In the genomic region with DNA sequence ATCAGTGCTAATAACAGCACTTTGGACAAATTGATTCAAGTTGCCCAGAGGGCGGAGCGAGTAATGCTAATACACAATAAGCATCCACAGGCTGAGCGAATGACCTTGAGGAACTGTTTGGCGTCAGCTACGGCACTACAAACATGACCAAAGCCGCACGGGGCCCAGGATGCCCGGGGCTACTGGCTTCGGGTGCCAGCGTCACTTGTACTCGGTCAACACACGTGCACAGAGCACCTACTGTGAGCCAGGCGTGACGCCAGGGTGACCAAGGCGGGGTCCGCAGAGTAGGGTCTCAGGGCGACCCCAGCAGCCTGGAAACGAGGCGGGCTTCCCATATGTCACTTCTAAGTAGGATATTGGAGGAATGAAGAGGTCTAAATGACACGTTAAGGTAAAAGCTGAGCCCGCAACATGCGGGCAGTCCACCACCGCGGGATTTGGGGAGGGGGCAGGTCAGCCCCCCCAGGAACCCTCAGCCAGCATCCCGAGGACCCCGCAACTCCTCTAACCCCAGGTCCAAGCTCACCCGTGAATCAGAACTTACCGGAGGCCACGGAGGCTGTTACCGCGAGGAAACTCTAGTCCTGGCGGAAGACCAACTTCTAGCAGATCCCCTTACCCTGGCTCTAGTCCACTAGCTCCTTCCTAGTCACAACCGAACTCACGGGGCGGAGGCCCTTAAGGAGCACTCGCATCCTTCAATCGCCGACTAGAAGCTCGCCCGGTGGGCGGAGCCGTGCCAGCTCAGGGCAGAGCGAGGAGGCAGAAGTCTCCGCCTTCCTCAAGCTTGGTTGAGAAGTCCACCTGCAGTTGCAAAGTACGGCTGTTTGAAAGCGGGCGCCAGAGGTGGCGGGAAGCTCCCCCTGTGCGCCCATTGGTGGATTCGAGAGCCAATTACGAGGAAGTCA, we compare ENCODE assay signal across 1 cellular context.
A peak's percentile ranks its signal among the peaks of the same experiment; 100 is the strongest.
TF ChIP-seq lines count a peak whose summit lies in the region.

A gene with protein sequence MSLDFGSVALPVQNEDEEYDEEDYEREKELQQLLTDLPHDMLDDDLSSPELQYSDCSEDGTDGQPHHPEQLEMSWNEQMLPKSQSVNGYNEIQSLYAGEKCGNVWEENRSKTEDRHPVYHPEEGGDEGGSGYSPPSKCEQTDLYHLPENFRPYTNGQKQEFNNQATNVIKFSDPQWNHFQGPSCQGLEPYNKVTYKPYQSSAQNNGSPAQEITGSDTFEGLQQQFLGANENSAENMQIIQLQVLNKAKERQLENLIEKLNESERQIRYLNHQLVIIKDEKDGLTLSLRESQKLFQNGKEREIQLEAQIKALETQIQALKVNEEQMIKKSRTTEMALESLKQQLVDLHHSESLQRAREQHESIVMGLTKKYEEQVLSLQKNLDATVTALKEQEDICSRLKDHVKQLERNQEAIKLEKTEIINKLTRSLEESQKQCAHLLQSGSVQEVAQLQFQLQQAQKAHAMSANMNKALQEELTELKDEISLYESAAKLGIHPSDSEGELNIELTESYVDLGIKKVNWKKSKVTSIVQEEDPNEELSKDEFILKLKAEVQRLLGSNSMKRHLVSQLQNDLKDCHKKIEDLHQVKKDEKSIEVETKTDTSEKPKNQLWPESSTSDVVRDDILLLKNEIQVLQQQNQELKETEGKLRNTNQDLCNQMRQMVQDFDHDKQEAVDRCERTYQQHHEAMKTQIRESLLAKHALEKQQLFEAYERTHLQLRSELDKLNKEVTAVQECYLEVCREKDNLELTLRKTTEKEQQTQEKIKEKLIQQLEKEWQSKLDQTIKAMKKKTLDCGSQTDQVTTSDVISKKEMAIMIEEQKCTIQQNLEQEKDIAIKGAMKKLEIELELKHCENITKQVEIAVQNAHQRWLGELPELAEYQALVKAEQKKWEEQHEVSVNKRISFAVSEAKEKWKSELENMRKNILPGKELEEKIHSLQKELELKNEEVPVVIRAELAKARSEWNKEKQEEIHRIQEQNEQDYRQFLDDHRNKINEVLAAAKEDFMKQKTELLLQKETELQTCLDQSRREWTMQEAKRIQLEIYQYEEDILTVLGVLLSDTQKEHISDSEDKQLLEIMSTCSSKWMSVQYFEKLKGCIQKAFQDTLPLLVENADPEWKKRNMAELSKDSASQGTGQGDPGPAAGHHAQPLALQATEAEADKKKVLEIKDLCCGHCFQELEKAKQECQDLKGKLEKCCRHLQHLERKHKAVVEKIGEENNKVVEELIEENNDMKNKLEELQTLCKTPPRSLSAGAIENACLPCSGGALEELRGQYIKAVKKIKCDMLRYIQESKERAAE (N-terminal part only) (minus strand): TSS at position 656 of the 911 bp plus-strand sequence. CDS start 5,420 bp downstream, outside the sequence.

TF ChIP-seq in HepG2, 621 proteins besides CTCF, POLR2A, EP300 and RAD21 (continued from another document and continues in another):
- TF ChIP-seq, protein P1, sequence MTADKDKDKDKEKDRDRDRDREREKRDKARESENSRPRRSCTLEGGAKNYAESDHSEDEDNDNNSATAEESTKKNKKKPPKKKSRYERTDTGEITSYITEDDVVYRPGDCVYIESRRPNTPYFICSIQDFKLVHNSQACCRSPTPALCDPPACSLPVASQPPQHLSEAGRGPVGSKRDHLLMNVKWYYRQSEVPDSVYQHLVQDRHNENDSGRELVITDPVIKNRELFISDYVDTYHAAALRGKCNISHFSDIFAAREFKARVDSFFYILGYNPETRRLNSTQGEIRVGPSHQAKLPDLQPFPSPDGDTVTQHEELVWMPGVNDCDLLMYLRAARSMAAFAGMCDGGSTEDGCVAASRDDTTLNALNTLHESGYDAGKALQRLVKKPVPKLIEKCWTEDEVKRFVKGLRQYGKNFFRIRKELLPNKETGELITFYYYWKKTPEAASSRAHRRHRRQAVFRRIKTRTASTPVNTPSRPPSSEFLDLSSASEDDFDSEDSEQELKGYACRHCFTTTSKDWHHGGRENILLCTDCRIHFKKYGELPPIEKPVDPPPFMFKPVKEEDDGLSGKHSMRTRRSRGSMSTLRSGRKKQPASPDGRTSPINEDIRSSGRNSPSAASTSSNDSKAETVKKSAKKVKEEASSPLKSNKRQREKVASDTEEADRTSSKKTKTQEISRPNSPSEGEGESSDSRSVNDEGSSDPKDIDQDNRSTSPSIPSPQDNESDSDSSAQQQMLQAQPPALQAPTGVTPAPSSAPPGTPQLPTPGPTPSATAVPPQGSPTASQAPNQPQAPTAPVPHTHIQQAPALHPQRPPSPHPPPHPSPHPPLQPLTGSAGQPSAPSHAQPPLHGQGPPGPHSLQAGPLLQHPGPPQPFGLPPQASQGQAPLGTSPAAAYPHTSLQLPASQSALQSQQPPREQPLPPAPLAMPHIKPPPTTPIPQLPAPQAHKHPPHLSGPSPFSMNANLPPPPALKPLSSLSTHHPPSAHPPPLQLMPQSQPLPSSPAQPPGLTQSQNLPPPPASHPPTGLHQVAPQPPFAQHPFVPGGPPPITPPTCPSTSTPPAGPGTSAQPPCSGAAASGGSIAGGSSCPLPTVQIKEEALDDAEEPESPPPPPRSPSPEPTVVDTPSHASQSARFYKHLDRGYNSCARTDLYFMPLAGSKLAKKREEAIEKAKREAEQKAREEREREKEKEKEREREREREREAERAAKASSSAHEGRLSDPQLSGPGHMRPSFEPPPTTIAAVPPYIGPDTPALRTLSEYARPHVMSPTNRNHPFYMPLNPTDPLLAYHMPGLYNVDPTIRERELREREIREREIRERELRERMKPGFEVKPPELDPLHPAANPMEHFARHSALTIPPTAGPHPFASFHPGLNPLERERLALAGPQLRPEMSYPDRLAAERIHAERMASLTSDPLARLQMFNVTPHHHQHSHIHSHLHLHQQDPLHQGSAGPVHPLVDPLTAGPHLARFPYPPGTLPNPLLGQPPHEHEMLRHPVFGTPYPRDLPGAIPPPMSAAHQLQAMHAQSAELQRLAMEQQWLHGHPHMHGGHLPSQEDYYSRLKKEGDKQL (CRISPR knock-in tag; IDR thresholded peaks at IDR 0.05; ENCODE audit: low read depth) = no peak
- TF ChIP-seq, protein P2, sequence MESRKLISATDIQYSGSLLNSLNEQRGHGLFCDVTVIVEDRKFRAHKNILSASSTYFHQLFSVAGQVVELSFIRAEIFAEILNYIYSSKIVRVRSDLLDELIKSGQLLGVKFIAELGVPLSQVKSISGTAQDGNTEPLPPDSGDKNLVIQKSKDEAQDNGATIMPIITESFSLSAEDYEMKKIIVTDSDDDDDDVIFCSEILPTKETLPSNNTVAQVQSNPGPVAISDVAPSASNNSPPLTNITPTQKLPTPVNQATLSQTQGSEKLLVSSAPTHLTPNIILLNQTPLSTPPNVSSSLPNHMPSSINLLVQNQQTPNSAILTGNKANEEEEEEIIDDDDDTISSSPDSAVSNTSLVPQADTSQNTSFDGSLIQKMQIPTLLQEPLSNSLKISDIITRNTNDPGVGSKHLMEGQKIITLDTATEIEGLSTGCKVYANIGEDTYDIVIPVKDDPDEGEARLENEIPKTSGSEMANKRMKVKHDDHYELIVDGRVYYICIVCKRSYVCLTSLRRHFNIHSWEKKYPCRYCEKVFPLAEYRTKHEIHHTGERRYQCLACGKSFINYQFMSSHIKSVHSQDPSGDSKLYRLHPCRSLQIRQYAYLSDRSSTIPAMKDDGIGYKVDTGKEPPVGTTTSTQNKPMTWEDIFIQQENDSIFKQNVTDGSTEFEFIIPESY (CRISPR knock-in tag; IDR thresholded peaks at IDR 0.05) = no peak
- TF ChIP-seq ZNF292 (CRISPR knock-in tag; IDR thresholded peaks at IDR 0.05; ENCODE audit: borderline replicate concordance, low read depth) = no peak
- no peak for TF ChIP-seq ZNF737 (CRISPR knock-in tag; IDR thresholded peaks at IDR 0.05; ENCODE audit: borderline replicate concordance)
- TF ChIP-seq TOE1 (CRISPR knock-in tag; IDR thresholded peaks at IDR 0.05) = no peak
- TF ChIP-seq MXI1 (IDR thresholded peaks at IDR 0.05; ENCODE audit: borderline replicate concordance, low read depth, low read length) = peak; percentile 98
- no peak for TF ChIP-seq ZNF260 (CRISPR knock-in tag; IDR thresholded peaks at IDR 0.05; ENCODE audit: borderline replicate concordance, low read depth)
- no peak for TF ChIP-seq ZNF121 (CRISPR knock-in tag; IDR thresholded peaks at IDR 0.05)
- TF ChIP-seq, protein P3, sequence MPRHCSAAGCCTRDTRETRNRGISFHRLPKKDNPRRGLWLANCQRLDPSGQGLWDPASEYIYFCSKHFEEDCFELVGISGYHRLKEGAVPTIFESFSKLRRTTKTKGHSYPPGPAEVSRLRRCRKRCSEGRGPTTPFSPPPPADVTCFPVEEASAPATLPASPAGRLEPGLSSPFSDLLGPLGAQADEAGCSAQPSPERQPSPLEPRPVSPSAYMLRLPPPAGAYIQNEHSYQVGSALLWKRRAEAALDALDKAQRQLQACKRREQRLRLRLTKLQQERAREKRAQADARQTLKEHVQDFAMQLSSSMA (CRISPR knock-in tag; IDR thresholded peaks at IDR 0.05) = no peak
- no peak for TF ChIP-seq ZNF30 (CRISPR knock-in tag; IDR thresholded peaks at IDR 0.05)
- TF ChIP-seq ZMAT3 (CRISPR knock-in tag; conservative IDR thresholded peaks at IDR 0.05) = 0 out of 2 replicates have a peak, but pooled peaks have one; percentile 57
- TF ChIP-seq, protein P4, sequence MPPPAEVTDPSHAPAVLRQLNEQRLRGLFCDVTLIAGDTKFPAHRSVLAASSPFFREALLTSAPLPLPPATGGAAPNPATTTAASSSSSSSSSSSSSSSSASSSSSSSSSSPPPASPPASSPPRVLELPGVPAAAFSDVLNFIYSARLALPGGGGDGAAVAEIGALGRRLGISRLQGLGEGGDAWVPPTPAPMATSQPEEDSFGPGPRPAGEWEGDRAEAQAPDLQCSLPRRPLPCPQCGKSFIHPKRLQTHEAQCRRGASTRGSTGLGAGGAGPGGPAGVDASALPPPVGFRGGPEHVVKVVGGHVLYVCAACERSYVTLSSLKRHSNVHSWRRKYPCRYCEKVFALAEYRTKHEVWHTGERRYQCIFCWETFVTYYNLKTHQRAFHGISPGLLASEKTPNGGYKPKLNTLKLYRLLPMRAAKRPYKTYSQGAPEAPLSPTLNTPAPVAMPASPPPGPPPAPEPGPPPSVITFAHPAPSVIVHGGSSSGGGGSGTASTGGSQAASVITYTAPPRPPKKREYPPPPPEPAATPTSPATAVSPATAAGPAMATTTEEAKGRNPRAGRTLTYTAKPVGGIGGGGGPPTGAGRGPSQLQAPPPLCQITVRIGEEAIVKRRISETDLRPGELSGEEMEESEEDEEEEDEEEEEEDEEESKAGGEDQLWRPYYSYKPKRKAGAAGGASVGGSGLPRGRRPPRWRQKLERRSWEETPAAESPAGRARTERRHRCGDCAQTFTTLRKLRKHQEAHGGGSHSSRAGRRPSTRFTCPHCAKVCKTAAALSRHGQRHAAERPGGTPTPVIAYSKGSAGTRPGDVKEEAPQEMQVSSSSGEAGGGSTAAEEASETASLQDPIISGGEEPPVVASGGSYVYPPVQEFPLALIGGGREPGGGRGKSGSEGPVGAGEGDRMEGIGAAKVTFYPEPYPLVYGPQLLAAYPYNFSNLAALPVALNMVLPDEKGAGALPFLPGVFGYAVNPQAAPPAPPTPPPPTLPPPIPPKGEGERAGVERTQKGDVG (CRISPR knock-in tag; IDR thresholded peaks at IDR 0.05; ENCODE audit: borderline replicate concordance) = no peak; the same call in 1 of the 2 replicates
- TF ChIP-seq ZNF549 (CRISPR knock-in tag; IDR thresholded peaks at IDR 0.05) = no peak
- no peak for TF ChIP-seq ZNF776 (CRISPR knock-in tag; IDR thresholded peaks at IDR 0.05)
- no peak for TF ChIP-seq RARA (CRISPR knock-in tag; IDR thresholded peaks at IDR 0.05)
- TF ChIP-seq, protein P5, sequence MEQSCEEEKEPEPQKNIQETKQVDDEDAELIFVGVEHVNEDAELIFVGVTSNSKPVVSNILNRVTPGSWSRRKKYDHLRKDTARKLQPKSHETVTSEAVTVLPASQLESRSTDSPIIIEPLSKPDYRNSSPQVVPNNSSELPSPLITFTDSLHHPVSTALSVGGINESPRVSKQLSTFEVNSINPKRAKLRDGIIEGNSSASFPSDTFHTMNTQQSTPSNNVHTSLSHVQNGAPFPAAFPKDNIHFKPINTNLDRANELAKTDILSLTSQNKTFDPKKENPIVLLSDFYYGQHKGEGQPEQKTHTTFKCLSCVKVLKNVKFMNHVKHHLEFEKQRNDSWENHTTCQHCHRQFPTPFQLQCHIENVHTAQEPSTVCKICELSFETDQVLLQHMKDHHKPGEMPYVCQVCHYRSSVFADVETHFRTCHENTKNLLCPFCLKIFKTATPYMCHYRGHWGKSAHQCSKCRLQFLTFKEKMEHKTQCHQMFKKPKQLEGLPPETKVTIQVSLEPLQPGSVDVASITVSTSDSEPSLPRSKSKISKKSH (CRISPR knock-in tag; IDR thresholded peaks at IDR 0.05; ENCODE audit: borderline replicate concordance) = no peak
- TF ChIP-seq, protein P6, sequence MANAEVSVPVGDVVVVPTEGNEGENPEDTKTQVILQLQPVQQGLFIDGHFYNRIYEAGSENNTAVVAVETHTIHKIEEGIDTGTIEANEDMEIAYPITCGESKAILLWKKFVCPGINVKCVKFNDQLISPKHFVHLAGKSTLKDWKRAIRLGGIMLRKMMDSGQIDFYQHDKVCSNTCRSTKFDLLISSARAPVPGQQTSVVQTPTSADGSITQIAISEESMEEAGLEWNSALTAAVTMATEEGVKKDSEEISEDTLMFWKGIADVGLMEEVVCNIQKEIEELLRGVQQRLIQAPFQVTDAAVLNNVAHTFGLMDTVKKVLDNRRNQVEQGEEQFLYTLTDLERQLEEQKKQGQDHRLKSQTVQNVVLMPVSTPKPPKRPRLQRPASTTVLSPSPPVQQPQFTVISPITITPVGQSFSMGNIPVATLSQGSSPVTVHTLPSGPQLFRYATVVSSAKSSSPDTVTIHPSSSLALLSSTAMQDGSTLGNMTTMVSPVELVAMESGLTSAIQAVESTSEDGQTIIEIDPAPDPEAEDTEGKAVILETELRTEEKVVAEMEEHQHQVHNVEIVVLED (CRISPR knock-in tag; IDR thresholded peaks at IDR 0.05; ENCODE audit: borderline replicate concordance) = peak; percentile 36; the same call in 1 of the 2 replicates
- no peak for TF ChIP-seq MATR3 (CRISPR knock-in tag; IDR thresholded peaks at IDR 0.05)
- TF ChIP-seq, protein P7, sequence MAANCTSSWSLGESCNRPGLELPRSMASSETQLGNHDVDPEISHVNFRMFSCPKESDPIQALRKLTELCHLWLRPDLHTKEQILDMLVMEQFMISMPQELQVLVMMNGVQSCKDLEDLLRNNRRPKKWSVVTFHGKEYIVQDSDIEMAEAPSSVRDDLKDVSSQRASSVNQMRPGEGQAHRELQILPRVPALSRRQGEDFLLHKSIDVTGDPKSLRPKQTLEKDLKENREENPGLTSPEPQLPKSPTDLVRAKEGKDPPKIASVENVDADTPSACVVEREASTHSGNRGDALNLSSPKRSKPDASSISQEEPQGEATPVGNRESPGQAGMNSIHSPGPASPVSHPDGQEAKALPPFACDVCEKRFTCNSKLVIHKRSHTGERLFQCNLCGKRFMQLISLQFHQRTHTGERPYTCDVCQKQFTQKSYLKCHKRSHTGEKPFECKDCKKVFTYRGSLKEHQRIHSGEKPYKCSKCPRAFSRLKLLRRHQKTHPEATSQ (CRISPR knock-in tag; IDR thresholded peaks at IDR 0.05; ENCODE audit: borderline replicate concordance) = no peak
- 0 out of 2 replicates have a peak, but pooled peaks have one; percentile 49 for TF ChIP-seq ZNF766 (CRISPR knock-in tag; IDR thresholded peaks at IDR 0.05; ENCODE audit: borderline replicate concordance)
